In genomic region chr5:131754363-131754762, GRCh38 we compare ENCODE assay signal across 22 cellular contexts. TPM values are rescaled to one million over a fixed set of nuclear protein-coding genes. Genes with fewer than 3 reads are reported as not detected.
DNase-seq lines count a peak whose midpoint lies in the region; ATAC-seq, FAIRE-seq and TF ChIP-seq lines count a peak whose summit lies in the region.
"Had no signal": no experiment of that assay in that cellular context is flagged by ENCODE, and none has a peak within 500 bp of the region (broad histone marks: within the 10 kb centered on the region; RNA-seq: fewer than 3 reads in every experiment).

No MANE protein-coding gene starts in this region.

- H2BK5ac ChIP-seq in IMR-90 (ENCODE audit: low read depth, low read length, poor library complexity, severe bottlenecking) = no peak overlapping the region

- SMC1A ChIA-PET in GM12878 (lab: Charles Lee; ENCODE audit: uncharacterized antibody, unreplicated experiment) = interaction anchor here (0.9 to 1.0 kb wide), 2 partner anchors 17 to 40 kb away, joined by 3 read pairs; no protein-coding TSS in a partner anchor

- peaks cover 14% of the 10 kb centered on the region for H3K9me1 ChIP-seq in IMR-90 (ENCODE audit: insufficient read depth, low read length)

- peak; percentile 38 for ATAC-seq in IMR-90 (ENCODE audit: low read depth)
- peak; percentile 42 for ATAC-seq in GM12878
- no peak for ATAC-seq in psoas muscle
- no peak for ATAC-seq in HG03196 (IDR thresholded peaks at IDR 0.05; ENCODE audit: unreplicated experiment)
- no peak for ATAC-seq in GM21528 (IDR thresholded peaks at IDR 0.05; ENCODE audit: low FRiP score, unreplicated experiment)
- ATAC-seq in HG03045 (IDR thresholded peaks at IDR 0.05; ENCODE audit: unreplicated experiment) = no peak

- no peak overlapping the region for H2AFZ ChIP-seq in IMR-90 (replicated peaks; ENCODE audit: low read length, poor library complexity)
- H2AFZ ChIP-seq in GM12878 (ENCODE audit: control insufficient read depth, low read depth, low read length) = no peak overlapping the region
- H2AFZ ChIP-seq: PC-9 had no signal

- TF ChIP-seq EP300 in GM12878 (IDR thresholded peaks at IDR 0.05; ENCODE audit: borderline replicate concordance in 1 of 2, control insufficient read depth in 1 of 2, low read depth in 2 of 2, low read length in 2 of 2) = no peak

- H2BK120ac ChIP-seq in IMR-90 (ENCODE audit: low read depth, low read length) = no peak overlapping the region

- H4K20me1 ChIP-seq in IMR-90 (ENCODE audit: insufficient read depth, low read length) (peaks cover 86% of the 10 kb centered on the region), GM12878 (ENCODE audit: control insufficient read depth, insufficient read depth) (0 out of 2 replicates have a peak, but pooled peaks cover 2% of the 10 kb centered on the region)

- RAD21 ChIA-PET in GM12878 (lab: Charles Lee; ENCODE audit: unreplicated experiment) = no interaction called here

- FAIRE-seq in GM12891 (lab: Jason Lieb, UNC) = no peak
- no peak for FAIRE-seq in GM12878 (lab: Jason Lieb, UNC)

- H3K18ac ChIP-seq in IMR-90 (ENCODE audit: low read depth, low read length) = no peak overlapping the region

- no peaks in the 10 kb centered on the region for H3K9me3 ChIP-seq in IMR-90 (ENCODE audit: control insufficient read depth, insufficient read depth, low read length)
- H3K9me3 ChIP-seq in GM12878 (replicated peaks; ENCODE audit: control insufficient read depth, insufficient read depth, low read length) = no peaks in the 10 kb centered on the region
- H3K9me3 ChIP-seq in psoas muscle = no peaks in the 10 kb centered on the region
- H3K9me3 ChIP-seq: SJCRH30 had no signal

- H2BK15ac ChIP-seq in IMR-90 (ENCODE audit: low read depth, low read length) = no peak overlapping the region

- no peak overlapping the region for H3K23ac ChIP-seq in IMR-90 (ENCODE audit: low read depth, low read length)

- no peak overlapping the region for H3K4me2 ChIP-seq in IMR-90 (ENCODE audit: low read depth, low read length)
- H3K4me2 ChIP-seq in GM12878 (ENCODE audit: control insufficient read depth, insufficient read depth) = no peak overlapping the region
- H3K4me2 ChIP-seq: PC-9 had no signal

- BruUV-seq in IMR-90 (replicated peaks; lab: Mats Ljungman, UMichigan) (no TSS peak), GM12878 (replicated peaks; lab: Mats Ljungman, UMichigan) (no TSS peak)

- no peak overlapping the region for H4K5ac ChIP-seq in IMR-90 (ENCODE audit: low read depth, low read length)

- no peak overlapping the region for H3K4ac ChIP-seq in IMR-90 (ENCODE audit: low read depth, low read length)

- H3K9ac ChIP-seq in IMR-90 (ENCODE audit: low read depth, low read length) = no peak overlapping the region
- no peak overlapping the region for H3K9ac ChIP-seq in GM12878 (ENCODE audit: control insufficient read depth, insufficient read depth, low read length)

- H2AK5ac ChIP-seq in IMR-90 (ENCODE audit: low read depth, low read length) = no peak overlapping the region

- H3K27me3 ChIP-seq in IMR-90 (ENCODE audit: control insufficient read depth, insufficient read depth, low read length) (no peaks in the 10 kb centered on the region), GM12878 (replicated peaks in 1 of 2; ENCODE audit: control insufficient read depth in 2 of 2, insufficient read depth in 2 of 2, low read length in 1 of 2) (no peaks in the 10 kb centered on the region), psoas muscle (ENCODE audit: insufficient read depth in 3 of 3, low read length in 2 of 3) (no peaks in the 10 kb centered on the region), dorsolateral prefrontal cortex (no peaks in the 10 kb centered on the region)
- H3K27me3 ChIP-seq: SJCRH30 had no signal

- no peak overlapping the region for H3K4me3 ChIP-seq in IMR-90 (ENCODE audit: insufficient read depth, low read depth, low read length)
- H3K4me3 ChIP-seq in GM12878 = no peak overlapping the region
- no peak overlapping the region for H3K4me3 ChIP-seq in psoas muscle
- H3K4me3 ChIP-seq in dorsolateral prefrontal cortex = no peak overlapping the region
- H3K4me3 ChIP-seq: PC-9, SJCRH30 had no signal

- DNase-seq in GM12891 (ENCODE audit: insufficient read length, low spot score) = no peak
- DNase-seq in IMR-90 = no peak
- no peak for DNase-seq in GM12878 (ENCODE audit: low read depth, low spot score)
- no peak for DNase-seq in psoas muscle
- DNase-seq in dorsolateral prefrontal cortex = no peak
- DNase-seq: ACHN; CD4-positive, CD25-positive, alpha-beta regulatory T cell; COR-L47; DMS153; GF-D8; H9; KBM-7; NCI-H1048; NCI-H1436; NCI-H2029; NCI-H345; NCI-H526; PC-9; SJCRH30 had no signal

- TF ChIP-seq CTCF in IMR-90 (conservative IDR thresholded peaks at IDR 0.05; ENCODE audit: low read depth, low read length) (no peak), GM12878 (IDR thresholded peaks at IDR 0.05 in 2 of 3, conservative IDR thresholded peaks at IDR 0.05 in 1 of 3; ENCODE audit: control insufficient read depth in 2 of 3, extremely low read depth in 1 of 3, insufficient read depth in 1 of 3, low read depth in 3 of 3, low read length in 3 of 3) (no peak), psoas muscle (IDR thresholded peaks at IDR 0.05) (no peak), dorsolateral prefrontal cortex (IDR thresholded peaks at IDR 0.05 in 54 of 56, conservative IDR thresholded peaks at IDR 0.05 in 2 of 56; ENCODE audit: low read depth in 1 of 56, partially characterized antibody in 56 of 56) (no peak)

- peaks cover 35% of the 10 kb centered on the region for H3K79me2 ChIP-seq in GM12878 (ENCODE audit: control insufficient read depth, insufficient read depth, low read length)

- POLR2A ChIA-PET in IMR-90 (lab: Charles Lee; ENCODE audit: unreplicated experiment) (no interaction called here), GM12878 (lab: Charles Lee) (interaction anchor here (0.5 to 0.6 kb wide), 2 partner anchors 55 to 125 kb away, joined by 3 to 4 read pairs; no protein-coding TSS in a partner anchor)

- TF ChIP-seq POLR2A in GM12891 (IDR thresholded peaks at IDR 0.05; ENCODE audit: low read depth, low read length) = no peak
- no peak for TF ChIP-seq POLR2A in IMR-90 (IDR thresholded peaks at IDR 0.05; ENCODE audit: low read depth, low read length)
- TF ChIP-seq POLR2A in GM12878 (IDR thresholded peaks at IDR 0.05; ENCODE audit: low read depth, low read length) = no peak

- H3K14ac ChIP-seq in IMR-90 (replicated peaks; ENCODE audit: low read depth, low read length) = no peak overlapping the region

- no peak overlapping the region for H4K8ac ChIP-seq in IMR-90 (ENCODE audit: low read depth in 2 of 2, low read length in 2 of 2)

- no peak overlapping the region for H4K91ac ChIP-seq in IMR-90 (ENCODE audit: insufficient read depth, low read depth, low read length)

- H3K4me1 ChIP-seq in IMR-90 (ENCODE audit: control insufficient read depth, insufficient read depth, low read length) (peaks cover 8% of the 10 kb centered on the region; the same call in 1 of the 2 replicates), GM12878 (ENCODE audit: control insufficient read depth, insufficient read depth, low read length) (peaks cover 19% of the 10 kb centered on the region), psoas muscle (peaks cover 66% of the 10 kb centered on the region)
- H3K4me1 ChIP-seq: SJCRH30 had no signal

- no peak overlapping the region for H2BK20ac ChIP-seq in IMR-90 (ENCODE audit: low read depth, low read length)

- in situ Hi-C loops in IMR-90 (cut with MboI; ENCODE audit: low sequenced_read_pairs) (no loop called here), GM12878 (cut with MboI) (no loop called here)

- no peak overlapping the region for H2AK9ac ChIP-seq in IMR-90 (replicated peaks; ENCODE audit: low read depth, low read length, poor library complexity)

- no peak for TF ChIP-seq RAD21 in IMR-90 (IDR thresholded peaks at IDR 0.05; ENCODE audit: low read length)
- TF ChIP-seq RAD21 in GM12878 (IDR thresholded peaks at IDR 0.05; ENCODE audit: insufficient read depth, low read depth, low read length) = no peak

- WGBS in IMR-90 (ENCODE audit: extremely low coverage in 2 of 2, insufficient read length in 1 of 2), 2 experiments = no CpG with 5 or more reads among the region's 1 CpG
- WGBS in GM12878 (ENCODE audit: insufficient coverage, insufficient replicate concordance, low lambda C conversion rate, missing lambda C conversion rate) = 96% methylated on average over 1 of the region's 1 CpG
- 57 to 62% (median 59%) methylated on average over 1 of the region's 1 CpG for WGBS in psoas muscle, 3 donors

- H3K27ac ChIP-seq in IMR-90 (ENCODE audit: insufficient read depth, low read length) (no peak overlapping the region), GM12878 (ENCODE audit: control insufficient read depth, insufficient read depth) (no peak overlapping the region), psoas muscle (peak overlapping the region; percentile 19), dorsolateral prefrontal cortex (peak overlapping the region in 3 of 59 donors; percentile 8 to 21 (median 11))
- H3K27ac ChIP-seq: PC-9, SJCRH30 had no signal

- CTCF ChIA-PET in IMR-90 (lab: Yijun Ruan, JAX) = interaction anchor here (1.5 kb wide), 1 partner anchor 20 kb away, joined by 4 read pairs; no protein-coding TSS in a partner anchor
- CTCF ChIA-PET in GM12878 (lab: Yijun Ruan, JAX) = interaction anchor here (0.6 to 0.7 kb wide), 2 partner anchors 39 to 252 kb away, joined by 3 to 4 read pairs; no protein-coding TSS in a partner anchor

- intact Hi-C loops in IMR-90 (cut with micrococcal nuclease) = loop anchor here (5.0 kb wide), 1 partner anchor 43 kb away; the partner anchor contains the start of gene FNIP1
- intact Hi-C loops in GM12878 (cut with micrococcal nuclease; ENCODE audit: unreplicated experiment) = no loop called here
- intact Hi-C loops in psoas muscle (cut with DNase I) = no loop called here
- intact Hi-C loops in dorsolateral prefrontal cortex (cut with DNase I) = no loop called here

- dilution Hi-C loops in IMR-90 (cut with HindIII; ENCODE audit: low sequenced_read_pairs, unreplicated experiment) = no loop called here

- H3K36me3 ChIP-seq in IMR-90 (ENCODE audit: control insufficient read depth, insufficient read depth, low read length) = no peaks in the 10 kb centered on the region
- no peaks in the 10 kb centered on the region for H3K36me3 ChIP-seq in GM12878 (ENCODE audit: control insufficient read depth in 2 of 2, insufficient read depth in 2 of 2, low read length in 1 of 2)
- H3K36me3 ChIP-seq in psoas muscle (ENCODE audit: insufficient read depth in 1 of 2, low read depth in 1 of 2) = no peaks in the 10 kb centered on the region
- H3K36me3 ChIP-seq: SJCRH30 had no signal

- H3K56ac ChIP-seq in IMR-90 (ENCODE audit: extremely low read depth, insufficient read depth, low read length) = no peak overlapping the region

- H3K79me1 ChIP-seq in IMR-90 (ENCODE audit: low read depth in 1 of 2, low read length in 2 of 2) = peaks cover 47 to 84% of the 10 kb centered on the region in 2 experiments

RNA-seq across cellular contexts. Expression of gene FNIP1, which starts 42.5 kb away (rescaled TPM):
- 5.3 TPM for polyA plus RNA-seq in GM12891 (2012; ENCODE audit: low read depth, missing spikeins)
- total RNA-seq in IMR-90 (2012; rRNA removed) = 34.1 and 40.0 TPM in 2 replicates
- polyA plus RNA-seq in IMR-90 (2012; rRNA removed) = 4.8 and 5.6 TPM in 2 replicates
- 1.5 TPM in 2 replicates for polyA plus RNA-seq in IMR-90 (2012; cell fraction: cytosol; rRNA removed)
- 4.6 and 15.7 TPM in 2 replicates for polyA plus RNA-seq in IMR-90 (2012; cell fraction: nucleus; rRNA removed; ENCODE audit: low replicate concordance)
- total RNA-seq in GM12878 (2013; cell fraction: nucleolus; rRNA removed) = 139 and 147 TPM in 2 replicates
- 16.1 and 19.5 TPM in 2 replicates for total RNA-seq in GM12878 (2014; rRNA removed)
- 16.8 and 17.4 TPM in 2 replicates for total RNA-seq in GM12878 (2014; rRNA removed; fragmentation: Illumina TruSeq; extraction: Trizol)
- 17.0 and 18.0 TPM in 2 replicates for total RNA-seq in GM12878 (2021)
- polyA plus RNA-seq in GM12878 (2011; ENCODE audit: low read depth) = 7.4 TPM
- polyA plus RNA-seq in GM12878 (2011; rRNA removed) = 13.8 and 19.5 TPM in 2 replicates
- polyA plus RNA-seq in GM12878 (2011; cell fraction: cytosol; rRNA removed) = 6.4 and 7.3 TPM in 2 replicates
- polyA plus RNA-seq in GM12878 (2011; cell fraction: nucleus; rRNA removed) = 11.1 and 12.0 TPM in 2 replicates
- polyA plus RNA-seq in GM12878 (2012) = 11.7 and 12.4 TPM in 2 replicates
- polyA plus RNA-seq in GM12878 (2014; fragmentation: Illumina TruSeq; extraction: Trizol) = 9.9 and 12.6 TPM in 2 replicates
- 1 to 10 TPM; 4.3 to 7.0 TPM for polyA plus RNA-seq in GM12878 (2014; fragmentation: Nextera tagmentation; extraction: Ambion mirVana)
- 7.4 and 8.1 TPM in 2 replicates for polyA plus RNA-seq in GM12878 (2014; rRNA removed)
- 10 to 100 TPM; 14.1 to 16.3 TPM for polyA plus RNA-seq in GM12878 (2016; fragmentation: Nextera tagmentation; extraction: Ambion mirVana)
- polyA minus RNA-seq in GM12878 (2011; rRNA and poly(A)+ RNA removed) = 27.7 and 28.5 TPM in 2 replicates
- 10.4 TPM in 2 replicates for polyA minus RNA-seq in GM12878 (2011; cell fraction: cytosol; rRNA and poly(A)+ RNA removed)
- 31.2 and 44.2 TPM in 2 replicates for polyA minus RNA-seq in GM12878 (2011; cell fraction: nucleus; rRNA and poly(A)+ RNA removed)
- total RNA-seq in psoas muscle = 10 to 100 TPM; 19.0 to 45.2 (median 30.1) TPM
- polyA plus RNA-seq in psoas muscle = 10 to 100 TPM in 1 of 3 donors, 1 to 10 TPM in 2; 6.4 to 25.0 (median 9.2) TPM
- total RNA-seq in dorsolateral prefrontal cortex = 10 to 100 TPM; 40.0 to 84.5 (median 54.3) TPM

Comparison
In these comparisons a context has a peak if more than half of its experiments do, and no peak if none do; other contexts are left out.
1. ATAC-seq: peak in IMR-90 (single experiment) and GM12878 (single experiment); none in psoas muscle (0 of 4), HG03196 (single experiment), GM21528 (single experiment) and HG03045 (single experiment).